In genomic region chr10:47743611-47744560, GRCh38 we compare ENCODE assay signal across 9 cellular contexts. TPM values are rescaled to one million over a fixed set of nuclear protein-coding genes. Genes with fewer than 3 reads are reported as not detected.
DNase-seq lines count a peak whose midpoint lies in the region; ATAC-seq and TF ChIP-seq lines count a peak whose summit lies in the region.
"Not testable (repeated sequence)": the region's sequence is repeated elsewhere in the genome, so short reads cannot be mapped to it uniquely, and the experiment has no call there.
"Had no signal": no experiment of that assay in that cellular context is flagged by ENCODE, and none has a peak within 500 bp of the region (broad histone marks: within the 10 kb centered on the region; RNA-seq: fewer than 3 reads in every experiment).

No MANE protein-coding gene starts in this region.

- H2AFZ ChIP-seq in GM23248, result peak overlapping the region; percentile 86
- not testable (repeated sequence) for H2AFZ ChIP-seq in neuron (ENCODE audit: low read depth, low read length)

- H4K20me1 ChIP-seq in GM23248 (ENCODE audit: insufficient read depth), result not testable (repeated sequence)

- not testable (repeated sequence) for H3K27me3 ChIP-seq in GM23248 (replicated peaks; ENCODE audit: insufficient read depth); breast epithelium; neuron (ENCODE audit: insufficient read depth, low read length); thyroid gland

- not testable (repeated sequence) for H3F3A ChIP-seq in GM23248 (ENCODE audit: insufficient read depth)

- in situ Hi-C loops in GM23248 (cut with MboI), result not testable (repeated sequence)

- H3K9ac ChIP-seq in ES-I3 (ENCODE audit: low read depth, low read length) (peak overlapping the region; percentile 51; the same call in 1 of the 2 replicates), GM23248 (peak overlapping the region; percentile 76)

- peak; percentile 81 for ATAC-seq in HG03460 (IDR thresholded peaks at IDR 0.05; ENCODE audit: unreplicated experiment)
- peak; percentile 91 for ATAC-seq in left ventricle myocardium superior

- H3K27ac ChIP-seq in GM23248, result peak overlapping the region; percentile 41; the same call in 1 of the 2 replicates
- not testable (repeated sequence) for H3K27ac ChIP-seq in breast epithelium, thyroid gland

- H3K9me3 ChIP-seq in ES-I3 (ENCODE audit: control insufficient read depth, insufficient read depth, low read length); GM23248 (ENCODE audit: low read depth); breast epithelium; neuron (ENCODE audit: low read length); thyroid gland: not testable (repeated sequence)

- peak overlapping the region; percentile 70 for H3K4me3 ChIP-seq in GM23248
- peak overlapping the region; percentile 9 to 61 (median 41) for H3K4me3 ChIP-seq in breast epithelium
- H3K4me3 ChIP-seq in neuron (ENCODE audit: low read length), result peak overlapping the region; percentile 46
- H3K4me3 ChIP-seq in thyroid gland (replicated peaks in 1 of 3), result peak overlapping the region in 1 of 3 donors; percentile 23

- DNase-seq in GM23248 (peak; percentile 29), left ventricle myocardium superior (peak; percentile 58), thyroid gland (peak; percentile 22 to 40)
- peak; percentile 22 for DNase-seq in activated CD4-positive, alpha-beta T cell treated with anti-CD3 and anti-CD28 coated beads for 48 hours
- DNase-seq in breast epithelium (ENCODE audit: low spot score in 2 of 2), result not testable (repeated sequence)

- not testable (repeated sequence) for H3K4me1 ChIP-seq in ES-I3 (ENCODE audit: insufficient read depth, low read length); GM23248 (ENCODE audit: insufficient read depth); breast epithelium; neuron (ENCODE audit: insufficient read depth, low read length); thyroid gland

- intact Hi-C loops in breast epithelium (cut with DNase I; ENCODE audit: low total_unique reads); left ventricle myocardium superior (cut with micrococcal nuclease); thyroid gland (cut with DNase I): not testable (repeated sequence)

- H3K79me2 ChIP-seq in GM23248 (ENCODE audit: insufficient read depth), result not testable (repeated sequence)

- H3K9me2 ChIP-seq in GM23248 (ENCODE audit: insufficient read depth), result not testable (repeated sequence)

- not testable (repeated sequence) for TF ChIP-seq CTCF in breast epithelium (IDR thresholded peaks at IDR 0.05)
- TF ChIP-seq CTCF in thyroid gland (IDR thresholded peaks at IDR 0.05), result peak in 1 of 6 experiments; percentile 15

- 4 to 8% methylated on average over 13 to 24 of the region's 48 CpGs for WGBS in GM23248 (ENCODE audit: low coverage in 1 of 2, low lambda C conversion rate in 2 of 2, missing lambda C conversion rate in 2 of 2), 2 experiments
- 0 to 11% methylated on average over 7 to 10 of the region's 48 CpGs for WGBS in thyroid gland, 2 donors

- peak overlapping the region; percentile 65 for H3K4me2 ChIP-seq in GM23248 (ENCODE audit: unreplicated experiment)

- H3K36me3 ChIP-seq in ES-I3 (ENCODE audit: insufficient read depth, low read length); GM23248 (ENCODE audit: low read depth); breast epithelium; neuron (ENCODE audit: insufficient read depth, low read length); thyroid gland: not testable (repeated sequence)

- TF ChIP-seq POLR2A in breast epithelium (IDR thresholded peaks at IDR 0.05); thyroid gland (IDR thresholded peaks at IDR 0.05): not testable (repeated sequence)

RNA-seq across cellular contexts. Expression of gene SYT15B, which starts 19.5 kb away (rescaled TPM):
- total RNA-seq in GM23248 (2014; rRNA removed; shearing (Covaris generic)), result 1.9 TPM in 2 replicates
- polyA plus RNA-seq in GM23248 (2016; fragmentation: Nextera tagmentation; extraction: Ambion mirVana), result 1.5 and 1.8 TPM in 2 replicates
- total RNA-seq in breast epithelium (1 to 10 TPM in 2 of 3 donors, under 1 TPM in 1; 0.73 to 3.8 (median 2.0) TPM), left ventricle myocardium superior (1.8 TPM), thyroid gland (1 to 10 TPM in 3 of 4 donors, under 1 TPM in 1; 0.21 to 4.6 (median 2.1) TPM)
- total RNA-seq: skeletal muscle tissue had no signal
